Comparison of ENCODE assay signal across 13 cellular contexts in genomic region chr3:142210608-142211007, GRCh38. TPM values are rescaled to one million over a fixed set of nuclear protein-coding genes. Genes with fewer than 3 reads are reported as not detected.
DNase-seq lines count a peak whose midpoint lies in the region; ATAC-seq and TF ChIP-seq lines count a peak whose summit lies in the region.
"Had no signal": no experiment of that assay in that cellular context is flagged by ENCODE, and none has a peak within 500 bp of the region (broad histone marks: within the 10 kb centered on the region; RNA-seq: fewer than 3 reads in every experiment).

No MANE protein-coding gene starts in this region.

- H3K36me3 Mint-ChIP-seq in endothelial cell (ENCODE audit: low read depth, unreplicated experiment) (peaks cover 28% of the 10 kb centered on the region), neural progenitor cell (peaks cover 32% of the 10 kb centered on the region)

- H3K4me2 ChIP-seq in neural progenitor cell (peak overlapping the region; percentile 45), Karpas-422 (ENCODE audit: low read depth, low read length, poor library complexity, severe bottlenecking) (no peak overlapping the region)

- H3K4me1 Mint-ChIP-seq in endothelial cell (ENCODE audit: unreplicated experiment), result peaks cover 17% of the 10 kb centered on the region
- peaks cover 5% of the 10 kb centered on the region for H3K4me1 Mint-ChIP-seq in neural progenitor cell

- H3K9me3 Mint-ChIP-seq in endothelial cell (ENCODE audit: unreplicated experiment) (no peaks in the 10 kb centered on the region), neural progenitor cell (peaks cover 6% of the 10 kb centered on the region)

- H3K4me1 ChIP-seq in neural progenitor cell (peaks cover 17% of the 10 kb centered on the region), Karpas-422 (ENCODE audit: low read length) (no peaks in the 10 kb centered on the region)

- H3K9me2 ChIP-seq in Karpas-422 (replicated peaks; ENCODE audit: insufficient read depth, low read length), result no peaks in the 10 kb centered on the region

- intact Hi-C loops in Right ventricle myocardium inferior (cut with DNase I), result no loop called here
- intact Hi-C loops in cardiac septum (cut with DNase I), result no loop called here

- peak overlapping the region; percentile 54 for H2AFZ ChIP-seq in neural progenitor cell (replicated peaks)
- H2AFZ ChIP-seq in Karpas-422 (ENCODE audit: low read length), result no peak overlapping the region

- H3K36me3 ChIP-seq in neural progenitor cell (peaks cover 9% of the 10 kb centered on the region), Karpas-422 (ENCODE audit: insufficient read depth, low read length) (peaks cover 17% of the 10 kb centered on the region)

- peaks cover 20% of the 10 kb centered on the region for H3F3A ChIP-seq in neural progenitor cell (ENCODE audit: low read depth)

- H3K27ac Mint-ChIP-seq in endothelial cell (ENCODE audit: unreplicated experiment) (peak overlapping the region; percentile 77), neural progenitor cell (no peak overlapping the region)

- H3K79me2 ChIP-seq in neural progenitor cell (ENCODE audit: low read depth) (no peaks in the 10 kb centered on the region), Karpas-422 (ENCODE audit: low read length) (no peaks in the 10 kb centered on the region)

- TF ChIP-seq CTCF in endothelial cell (IDR thresholded peaks at IDR 0.05; ENCODE audit: unreplicated experiment), result no peak
- TF ChIP-seq CTCF in neural progenitor cell (IDR thresholded peaks at IDR 0.05), result peak; percentile 10

- no peaks in the 10 kb centered on the region for H3K27me3 Mint-ChIP-seq in endothelial cell (ENCODE audit: unreplicated experiment)
- no peaks in the 10 kb centered on the region for H3K27me3 Mint-ChIP-seq in neural progenitor cell (ENCODE audit: insufficient read depth, low read depth)

- no peak overlapping the region for H3K4me3 ChIP-seq in neural progenitor cell
- H3K4me3 ChIP-seq in Karpas-422 (ENCODE audit: low read length), result no peak overlapping the region
- H3K4me3 ChIP-seq: MG63 had no signal

- H3K9me3 ChIP-seq in neural progenitor cell (ENCODE audit: low read depth), result peaks cover 8% of the 10 kb centered on the region
- H3K9me3 ChIP-seq in Karpas-422 (ENCODE audit: low read length), result peaks cover 8% of the 10 kb centered on the region

- H3K27ac ChIP-seq in neural progenitor cell (peak overlapping the region; percentile 71), Karpas-422 (ENCODE audit: low read length) (no peak overlapping the region)
- H3K27ac ChIP-seq: neutrophil had no signal

- no peak overlapping the region for H3K9ac ChIP-seq in neural progenitor cell
- no peak overlapping the region for H3K9ac ChIP-seq in Karpas-422 (ENCODE audit: low read length)

- H4K20me1 ChIP-seq in neural progenitor cell (ENCODE audit: low read depth), result peaks cover 8% of the 10 kb centered on the region
- H4K20me1 ChIP-seq in Karpas-422 (ENCODE audit: insufficient read depth, low read depth, low read length), result no peaks in the 10 kb centered on the region

- H3K4me3 Mint-ChIP-seq in endothelial cell (ENCODE audit: unreplicated experiment) (no peak overlapping the region), neural progenitor cell (no peak overlapping the region)

- ATAC-seq in Right ventricle myocardium inferior, result peak; percentile 41
- ATAC-seq in HG03135 (IDR thresholded peaks at IDR 0.05; ENCODE audit: unreplicated experiment), result no peak
- ATAC-seq in HG03159 (IDR thresholded peaks at IDR 0.05; ENCODE audit: unreplicated experiment), result no peak

- H3K27me3 ChIP-seq in neural progenitor cell, result no peaks in the 10 kb centered on the region
- no peaks in the 10 kb centered on the region for H3K27me3 ChIP-seq in Karpas-422 (ENCODE audit: low read length)
- H3K27me3 ChIP-seq: MG63, neutrophil had no signal

- DNase-seq in Right ventricle myocardium inferior (ENCODE audit: missing footprints) (no peak), cardiac septum (ENCODE audit: low spot score) (no peak), endothelial cell (ENCODE audit: low spot score) (no peak), neural progenitor cell (ENCODE audit: low spot score) (no peak), Karpas-422 (no peak), HT-29 (ENCODE audit: low spot score) (no peak)
- DNase-seq: ACHN; NCI-H345; stimulated activated naive CD4-positive, alpha-beta T cell had no signal

RNA-seq across cellular contexts. Expression of gene GK5, which starts 14.8 kb away (rescaled TPM):
- 8.1 TPM for total RNA-seq in Right ventricle myocardium inferior
- 11.9 TPM for total RNA-seq in cardiac septum
- 11.0 TPM for total RNA-seq in endothelial cell (ENCODE audit: unreplicated experiment)
- 22.7 and 35.7 TPM in 2 replicates for total RNA-seq in neural progenitor cell (ENCODE audit: low replicate concordance)
- total RNA-seq in Karpas-422 (2014; rRNA removed; shearing (Covaris generic); ENCODE audit: low replicate concordance), result 10.2 and 27.4 TPM in 2 replicates
- 7.4 and 11.4 TPM in 2 replicates for total RNA-seq in HT-29 (2014; rRNA removed; shearing (Covaris generic))
